Comparison of ENCODE assay signal across 18 cellular contexts in the genomic region with DNA sequence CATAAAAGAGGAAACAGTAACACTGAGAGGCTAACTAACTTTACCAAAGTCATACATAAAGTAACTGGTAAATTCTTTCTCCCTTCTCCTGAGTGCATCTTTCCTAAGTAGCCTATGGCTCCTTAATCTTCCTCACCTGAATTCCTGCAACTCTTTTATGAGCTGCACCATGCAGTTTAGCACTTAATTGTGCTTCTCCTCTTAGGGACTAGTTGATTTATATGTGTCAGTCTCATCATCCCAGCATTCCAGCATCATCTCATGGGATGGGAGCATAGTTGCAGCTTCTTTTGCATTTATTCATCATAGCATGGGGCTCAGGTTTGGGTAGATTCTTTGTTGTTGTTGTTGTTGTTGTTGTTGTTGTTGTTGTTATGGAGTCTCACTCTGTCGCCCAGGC. TPM values are rescaled to one million over a fixed set of nuclear protein-coding genes. Genes with fewer than 3 reads are reported as not detected.
A peak's percentile ranks its signal among the peaks of the same experiment; 100 is the strongest.
DNase-seq lines count a peak whose midpoint lies in the region; ATAC-seq, FAIRE-seq and TF ChIP-seq lines count a peak whose summit lies in the region.
"Had no signal": no experiment of that assay in that cellular context is flagged by ENCODE, and none has a peak within 500 bp of the region (broad histone marks: within the 10 kb centered on the region; RNA-seq: fewer than 3 reads in every experiment).

No MANE protein-coding gene starts in this region.

- intact Hi-C loops in K562 (cut with micrococcal nuclease): loop anchor here (5.0 kb wide), 2 partner anchors 154 to 364 kb away; no protein-coding TSS in a partner anchor
- intact Hi-C loops in CD4-positive, alpha-beta memory T cell (cut with micrococcal nuclease): loop anchor here (5.0 to 10.0 kb wide), 2 partner anchors 66 to 162 kb away; no protein-coding TSS in a partner anchor

- no peak for TF ChIP-seq EP300 in K562 (IDR thresholded peaks at IDR 0.05; ENCODE audit: low read length)

- H3K79me2 ChIP-seq in Karpas-422 (ENCODE audit: low read length) (peaks cover 22% of the 10 kb centered on the region), K562 (ENCODE audit: control insufficient read depth, insufficient read depth, low read length) (peaks cover 28% of the 10 kb centered on the region)

- ATAC-seq in K562: no peak
- ATAC-seq in HG03097 (IDR thresholded peaks at IDR 0.05; ENCODE audit: low FRiP score, unreplicated experiment): no peak
- ATAC-seq: A549 had no signal

- no TSS peak for BruUV-seq in K562 (replicated peaks; lab: Mats Ljungman, UMichigan)

- no peak for TF ChIP-seq RAD21 in K562 (CRISPR knock-in tag; conservative IDR thresholded peaks at IDR 0.05 in 1 of 2, IDR thresholded peaks at IDR 0.05 in 1 of 2)

- TF ChIP-seq CTCF in HEK293 (tag by site-specific recombination; IDR thresholded peaks at IDR 0.05) (no peak), K562 (IDR thresholded peaks at IDR 0.05 in 2 of 3, conservative IDR thresholded peaks at IDR 0.05 in 1 of 3; ENCODE audit: insufficient read depth in 2 of 3, low read depth in 1 of 3, low read length in 3 of 3) (no peak), nephron (IDR thresholded peaks at IDR 0.05; ENCODE audit: unreplicated experiment in 3 of 3) (no peak), brain microvascular endothelial cell (IDR thresholded peaks at IDR 0.05; ENCODE audit: low read depth, low read length, missing control alignments) (no peak)

- no peaks in the 10 kb centered on the region for H3K9me3 Mint-ChIP-seq in nephron
- peaks cover 0 to 3% (median 0%) of the 10 kb centered on the region in 8 donors for H3K9me3 Mint-ChIP-seq in CD4-positive, alpha-beta memory T cell
- H3K9me3 Mint-ChIP-seq: CD4-positive, alpha-beta T cell; HFFc6 had no signal

- H3K9me3 ChIP-seq in HEK293 (ENCODE audit: control insufficient read depth, insufficient read depth, low read depth, low read length) (no peaks in the 10 kb centered on the region), Karpas-422 (ENCODE audit: low read length) (no peaks in the 10 kb centered on the region), K562 (replicated peaks; ENCODE audit: control insufficient read depth, insufficient read depth, low read depth, low read length) (no peaks in the 10 kb centered on the region)
- H3K9me3 ChIP-seq in CD4-positive, alpha-beta memory T cell (ENCODE audit: control insufficient read depth in 1 of 2, low read length in 2 of 2): no peaks in the 10 kb centered on the region
- H3K9me3 ChIP-seq: A549, HAP-1 had no signal

- peak overlapping the region; percentile 45 for H3K4me2 ChIP-seq in Karpas-422 (ENCODE audit: low read depth, low read length, poor library complexity, severe bottlenecking)
- H3K4me2 ChIP-seq in K562 (ENCODE audit: insufficient read depth, low read length): no peak overlapping the region
- H3K4me2 ChIP-seq: A549, KMS-11 had no signal

- CTCF ChIA-PET in HEK293 (lab: Yijun Ruan, JAX) (interaction anchor here (0.6 to 1.6 kb wide), 5 partner anchors 14 to 278 kb away, joined by 3 to 14 read pairs (median 4); a partner anchor contains a TSS), K562 (lab: Yijun Ruan, JAX; ENCODE audit: low intra/inter-chr PET ratio) (no interaction called here)
- CTCF ChIA-PET in CD4-positive, alpha-beta memory T cell (lab: Charles Lee; ENCODE audit: partially characterized antibody): interaction anchor here (2.1 to 2.4 kb wide), 2 partner anchors 252 to 309 kb away, joined by 4 to 6 read pairs; no protein-coding TSS in a partner anchor

- H3K27me3 ChIP-seq in Karpas-422 (ENCODE audit: low read length) (no peaks in the 10 kb centered on the region), K562 (ENCODE audit: control insufficient read depth in 2 of 2, insufficient read depth in 2 of 2, low read length in 2 of 2) (no peaks in the 10 kb centered on the region), brain microvascular endothelial cell (replicated peaks) (no peaks in the 10 kb centered on the region)
- H3K27me3 ChIP-seq in CD4-positive, alpha-beta memory T cell (ENCODE audit: insufficient read depth, low read length): no peaks in the 10 kb centered on the region

- H3K36me3 ChIP-seq in HEK293 (ENCODE audit: control insufficient read depth in 2 of 2, insufficient read depth in 1 of 2, low read length in 2 of 2) (peaks cover 0 to 9% of the 10 kb centered on the region in 2 experiments; a peak in 1 of 3 replicates), Karpas-422 (ENCODE audit: insufficient read depth, low read length) (0 out of 2 replicates have a peak, but pooled peaks cover 3% of the 10 kb centered on the region), K562 (ENCODE audit: control insufficient read depth, insufficient read depth, low read length) (peaks cover 5% of the 10 kb centered on the region; the same call in 2 of the 3 replicates), brain microvascular endothelial cell (replicated peaks) (peaks cover 3% of the 10 kb centered on the region)
- H3K36me3 ChIP-seq in CD4-positive, alpha-beta memory T cell (ENCODE audit: insufficient read depth, low read length): peaks cover 2% of the 10 kb centered on the region

- H2AFZ ChIP-seq in Karpas-422 (ENCODE audit: low read length) (peak overlapping the region; percentile 44; the same call in 1 of the 2 replicates), K562 (ENCODE audit: low read depth, low read length) (peak overlapping the region; percentile 28; the same call in 1 of the 2 replicates)

- H3K27me3 Mint-ChIP-seq in nephron (ENCODE audit: low read depth): no peaks in the 10 kb centered on the region
- H3K27me3 Mint-ChIP-seq in CD4-positive, alpha-beta memory T cell: no peaks in the 10 kb centered on the region
- H3K27me3 Mint-ChIP-seq: CD4-positive, alpha-beta T cell had no signal

- peaks cover 31% of the 10 kb centered on the region for H3K4me1 Mint-ChIP-seq in nephron
- peaks cover 15 to 40% (median 22%) of the 10 kb centered on the region in 4 donors for H3K4me1 Mint-ChIP-seq in CD4-positive, alpha-beta memory T cell

- peak overlapping the region in 2 of 3 experiments; percentile 36 to 48 for H3K27ac Mint-ChIP-seq in nephron
- peak overlapping the region in 3 of 7 donors; percentile 7 to 68 (median 17) for H3K27ac Mint-ChIP-seq in CD4-positive, alpha-beta memory T cell
- H3K27ac Mint-ChIP-seq: CD4-positive, alpha-beta T cell; HFFc6 had no signal

- no peak overlapping the region for H3K9ac ChIP-seq in Karpas-422 (ENCODE audit: low read length)
- no peak overlapping the region for H3K9ac ChIP-seq in K562 (ENCODE audit: insufficient read depth in 1 of 2, low read depth in 2 of 2, low read length in 2 of 2)
- H3K9ac ChIP-seq: KMS-11 had no signal

- H3K4me3 Mint-ChIP-seq in nephron: no peak overlapping the region
- no peak overlapping the region for H3K4me3 Mint-ChIP-seq in CD4-positive, alpha-beta memory T cell
- H3K4me3 Mint-ChIP-seq: CD4-positive, alpha-beta T cell; HFFc6 had no signal

- DNase-seq in Karpas-422: no peak
- no peak for DNase-seq in K562 (ENCODE audit: extremely low read depth in 1 of 4, low spot score in 3 of 4)
- DNase-seq in brain microvascular endothelial cell: no peak
- no peak for DNase-seq in CD4-positive, alpha-beta memory T cell
- DNase-seq: AML-193; CD4-positive, alpha-beta T cell; DMS153; DMS79; GF-D8; GOT3; HFFc6 had no signal

- POLR2A ChIA-PET in HEK293 (lab: Yijun Ruan, JAX) (no interaction called here), K562 (lab: Yijun Ruan, JAX) (interaction anchor here (0.6 kb wide), 1 partner anchor 399 kb away, joined by 3 read pairs; no protein-coding TSS in a partner anchor)
- POLR2A ChIA-PET in CD4-positive, alpha-beta memory T cell (lab: Charles Lee; ENCODE audit: partially characterized antibody): interaction anchor here (1.1 kb wide), 1 partner anchor 288 kb away, joined by 5 read pairs; a partner anchor contains a TSS

- H3K9me1 ChIP-seq in K562 (ENCODE audit: control insufficient read depth, insufficient read depth, low read length): no peaks in the 10 kb centered on the region

- no peaks in the 10 kb centered on the region for H3K4me1 ChIP-seq in HEK293 (ENCODE audit: control insufficient read depth, insufficient read depth, low read length)
- H3K4me1 ChIP-seq in Karpas-422 (ENCODE audit: low read length): peaks cover 40% of the 10 kb centered on the region
- H3K4me1 ChIP-seq in K562 (replicated peaks in 1 of 2; ENCODE audit: control insufficient read depth in 2 of 2, insufficient read depth in 2 of 2, low read length in 2 of 2): peaks cover 5 to 11% of the 10 kb centered on the region in 2 experiments; a peak in 2 of 5 replicates
- H3K4me1 ChIP-seq in CD4-positive, alpha-beta memory T cell (ENCODE audit: insufficient read depth, low read length): peaks cover 14% of the 10 kb centered on the region

- in situ Hi-C loops in K562 (cut with MboI) (loop anchor here (10.0 kb wide), 1 partner anchor 272 kb away; a partner anchor contains a TSS), brain microvascular endothelial cell (cut with HindIII; ENCODE audit: low pct_ligation_motif_present, low sequenced_read_pairs) (no loop called here)

- TF ChIP-seq POLR2A in K562 (conservative IDR thresholded peaks at IDR 0.05): no peak

- FAIRE-seq in K562 (lab: Jason Lieb, UNC): no peak
- FAIRE-seq: A549 had no signal

- H3K36me3 Mint-ChIP-seq in nephron (ENCODE audit: low read depth): peaks cover 7% of the 10 kb centered on the region
- H3K36me3 Mint-ChIP-seq in CD4-positive, alpha-beta memory T cell: peaks cover 9 to 18% of the 10 kb centered on the region in 2 donors

- peaks cover 11% of the 10 kb centered on the region for H4K20me1 ChIP-seq in Karpas-422 (ENCODE audit: insufficient read depth, low read depth, low read length)
- H4K20me1 ChIP-seq in K562 (replicated peaks; ENCODE audit: control insufficient read depth, insufficient read depth, low read length): peaks cover 9% of the 10 kb centered on the region; the same call in 1 of the 2 replicates

- no peak overlapping the region for H3K4me3 ChIP-seq in HEK293 (ENCODE audit: low read depth, low read length)
- peak overlapping the region; percentile 16; the same call in 1 of the 2 replicates for H3K4me3 ChIP-seq in Karpas-422 (ENCODE audit: low read length)
- H3K4me3 ChIP-seq in K562: no peak overlapping the region
- no peak overlapping the region for H3K4me3 ChIP-seq in brain microvascular endothelial cell (ENCODE audit: low read depth, low read length)
- no peak overlapping the region for H3K4me3 ChIP-seq in CD4-positive, alpha-beta memory T cell (ENCODE audit: low read length in 2 of 2)
- H3K4me3 ChIP-seq: A549, HAP-1 had no signal

- WGBS in K562 (ENCODE audit: insufficient coverage, low coverage, missing lambda C conversion rate): 20% methylated on average over 1 of the region's 1 CpG

- no peaks in the 10 kb centered on the region for H3K9me2 ChIP-seq in Karpas-422 (replicated peaks; ENCODE audit: insufficient read depth, low read length)

- H3K27ac ChIP-seq in HEK293 (ENCODE audit: extremely low read depth, low read depth, low read length) (no peak overlapping the region), Karpas-422 (ENCODE audit: low read length) (no peak overlapping the region), K562 (ENCODE audit: extremely low read depth, low read depth, low read length) (no peak overlapping the region), brain microvascular endothelial cell (no peak overlapping the region)
- H3K27ac ChIP-seq in CD4-positive, alpha-beta memory T cell (ENCODE audit: low read depth, low read length): no peak overlapping the region
- H3K27ac ChIP-seq: A549, C4-2B, KMS-11 had no signal

RNA-seq across cellular contexts. Expression of a gene that starts 3.5 kb away (rescaled TPM):
- total RNA-seq in Karpas-422 (2014; rRNA removed; shearing (Covaris generic); ENCODE audit: low replicate concordance): 38.8 and 46.0 TPM in 2 replicates
- total RNA-seq in K562 (2011; cell fraction: chromatin; rRNA removed; ENCODE audit: low replicate concordance): 23.0 and 28.7 TPM in 2 replicates
- total RNA-seq in K562 (2011; cell fraction: nucleolus; rRNA removed): 18.7 and 19.7 TPM in 2 replicates
- 25.7 and 28.0 TPM in 2 replicates for total RNA-seq in K562 (2011; cell fraction: nucleoplasm; rRNA removed)
- 42.7 and 47.8 TPM in 2 replicates for total RNA-seq in K562 (2014; rRNA removed)
- 44.8 and 47.9 TPM in 2 replicates for total RNA-seq in K562 (2014; rRNA removed; fragmentation: Illumina TruSeq; extraction: Trizol)
- total RNA-seq in K562 (2015; rRNA removed; fragmentation: Illumina TruSeq; extraction: Trizol): 47.8 and 49.3 TPM in 2 replicates
- total RNA-seq in K562 (2021): 52.9 and 56.8 TPM in 2 replicates
- polyA plus RNA-seq in K562 (2011; rRNA removed): 28.2 and 28.5 TPM in 2 replicates
- 19.4 and 29.6 TPM in 2 replicates for polyA plus RNA-seq in K562 (2011; cell fraction: cytosol; rRNA removed)
- polyA plus RNA-seq in K562 (2011; cell fraction: nucleus; rRNA removed): 12.0 and 15.8 TPM in 2 replicates
- 30.5 and 39.5 TPM in 2 replicates for polyA plus RNA-seq in K562 (2012)
- 33.9 and 36.6 TPM in 2 replicates for polyA plus RNA-seq in K562 (2014; fragmentation: Illumina TruSeq; extraction: Trizol)
- 10 to 100 TPM; 26.1 to 37.9 TPM for polyA plus RNA-seq in K562 (2014; fragmentation: Nextera tagmentation; extraction: Ambion mirVana)
- 23.1 and 26.6 TPM in 2 replicates for polyA plus RNA-seq in K562 (2014; rRNA removed)
- 65.9 and 69.6 TPM in 2 replicates for polyA minus RNA-seq in K562 (2011; rRNA and poly(A)+ RNA removed)
- 26.6 and 31.6 TPM in 2 replicates for polyA minus RNA-seq in K562 (2011; cell fraction: cytosol; rRNA and poly(A)+ RNA removed)
- 8.6 and 20.3 TPM in 2 replicates for polyA minus RNA-seq in K562 (2011; cell fraction: nucleus; rRNA and poly(A)+ RNA removed)
- 100 to 1,000 TPM; 107 to 109 TPM for total RNA-seq in CD4-positive, alpha-beta memory T cell
- 10 to 100 TPM; 41.8 to 62.0 TPM for polyA plus RNA-seq in CD4-positive, alpha-beta memory T cell

RNA-seq across cellular contexts. Expression of a gene that starts 29.3 kb away (rescaled TPM):
- 19.8 and 24.9 TPM in 2 replicates for total RNA-seq in Karpas-422 (2014; rRNA removed; shearing (Covaris generic); ENCODE audit: low replicate concordance)
- 17.3 and 19.2 TPM in 2 replicates for total RNA-seq in K562 (2011; cell fraction: chromatin; rRNA removed; ENCODE audit: low replicate concordance)
- total RNA-seq in K562 (2011; cell fraction: nucleolus; rRNA removed): 12.0 and 12.3 TPM in 2 replicates
- total RNA-seq in K562 (2011; cell fraction: nucleoplasm; rRNA removed): 16.4 and 18.7 TPM in 2 replicates
- total RNA-seq in K562 (2014; rRNA removed): 9.1 and 9.3 TPM in 2 replicates
- total RNA-seq in K562 (2014; rRNA removed; fragmentation: Illumina TruSeq; extraction: Trizol): 5.3 and 6.4 TPM in 2 replicates
- 6.3 and 6.5 TPM in 2 replicates for total RNA-seq in K562 (2015; rRNA removed; fragmentation: Illumina TruSeq; extraction: Trizol)
- 10.4 and 10.9 TPM in 2 replicates for total RNA-seq in K562 (2021)
- 18.0 and 18.7 TPM in 2 replicates for polyA plus RNA-seq in K562 (2011; rRNA removed)
- 13.8 and 21.9 TPM in 2 replicates for polyA plus RNA-seq in K562 (2011; cell fraction: cytosol; rRNA removed)
- 33.6 and 39.4 TPM in 2 replicates for polyA plus RNA-seq in K562 (2011; cell fraction: nucleus; rRNA removed)
- polyA plus RNA-seq in K562 (2012): 9.2 and 11.1 TPM in 2 replicates
- polyA plus RNA-seq in K562 (2014; fragmentation: Illumina TruSeq; extraction: Trizol): 12.1 and 13.5 TPM in 2 replicates
- under 1 TPM; 0.69 to 0.81 TPM for polyA plus RNA-seq in K562 (2014; fragmentation: Nextera tagmentation; extraction: Ambion mirVana)
- 12.9 and 13.0 TPM in 2 replicates for polyA plus RNA-seq in K562 (2014; rRNA removed)
- 14.5 and 16.2 TPM in 2 replicates for polyA minus RNA-seq in K562 (2011; rRNA and poly(A)+ RNA removed)
- polyA minus RNA-seq in K562 (2011; cell fraction: cytosol; rRNA and poly(A)+ RNA removed): 5.5 and 5.6 TPM in 2 replicates
- polyA minus RNA-seq in K562 (2011; cell fraction: nucleus; rRNA and poly(A)+ RNA removed): 7.8 and 12.4 TPM in 2 replicates
- total RNA-seq in CD4-positive, alpha-beta memory T cell: 10 to 100 TPM; 22.3 to 23.0 TPM
- polyA plus RNA-seq in CD4-positive, alpha-beta memory T cell: 10 to 100 TPM in 1 of 2 donors, 1 to 10 TPM in 1; 8.0 to 14.8 TPM
